20 cellular contexts compared by ENCODE assay signal in genomic region chr20:59322101-59322500, GRCh38. TPM values are rescaled to one million over a fixed set of nuclear protein-coding genes. Genes with fewer than 3 reads are reported as not detected.
"Had no signal": no experiment of that assay in that cellular context is flagged by ENCODE, and none has a peak within 500 bp of the region (broad histone marks: within the 10 kb centered on the region; RNA-seq: fewer than 3 reads in every experiment).

No MANE protein-coding gene starts in this region.

- H3K27me3 ChIP-seq: sigmoid colon, upper lobe of left lung had no signal

- ATAC-seq: activated CD4-positive, alpha-beta T cell treated with anti-CD3 and anti-CD28 coated beads for 36 hours; natural killer cell treated with Interleukin-12 subunit alpha and Interleukin-12 subunit beta and Interleukin-15 and Interleukin-18, amount 100 ng/mL, for 72 hours; stimulated activated memory B cell treated with anti-CD40 and anti-IgM and Interleukin-4, amounts not matched to agents 10 μg/mL and 1 μg/mL and 100 μg/mL, for 72 hours had no signal

- H3K9me3 ChIP-seq: sigmoid colon, thoracic aorta, upper lobe of left lung had no signal

- H3K4me2 ChIP-seq: smooth muscle cell had no signal

- DNase-seq: activated B cell treated with CpG ODN at 0.5 μM for 24 hours; activated CD4-positive, alpha-beta T cell treated with anti-CD3 and anti-CD28 coated beads for 36 hours; activated CD4-positive, alpha-beta T cell treated with anti-CD3 and anti-CD28 coated beads, Interleukin-2, amount 50 U/mL, for 48 hours; activated naive CD4-positive, alpha-beta T cell treated with Interleukin-2 at 50 U/mL for 16 hours; activated naive CD8-positive, alpha-beta T cell treated with anti-CD3 and anti-CD28 coated beads for 36 hours; activated T-cell treated with anti-CD3 and anti-CD28 coated beads, Interleukin-2, amount 50 U/mL, for 48 hours; cerebellar nuclear complex; cortex of kidney; effector CD4-positive, alpha-beta T cell; foreskin melanocyte; hypothalamus; sigmoid colon; stimulated activated CD4-positive, alpha-beta T cell treated with anti-CD3 and anti-CD28 coated beads, Interleukin-15, amount 100 ng/mL, for 24 hours; T1000; upper lobe of left lung had no signal

- H3K36me3 ChIP-seq: sigmoid colon, thoracic aorta, upper lobe of left lung had no signal

- H3K27ac ChIP-seq: sigmoid colon, thoracic aorta, upper lobe of left lung had no signal

- H3K4me3 ChIP-seq: sigmoid colon, smooth muscle cell, thoracic aorta, upper lobe of left lung had no signal

- H3K4me1 ChIP-seq: sigmoid colon, upper lobe of left lung had no signal

RNA-seq across cellular contexts. Expression of gene EDN3, which starts 21.7 kb away (rescaled TPM):
- total RNA-seq: activated B cell treated with CpG ODN at 0.5 μM for 24 hours; activated naive CD8-positive, alpha-beta T cell treated with anti-CD3 and anti-CD28 coated beads for 36 hours; natural killer cell treated with Interleukin-12 subunit alpha and Interleukin-12 subunit beta and Interleukin-15 and Interleukin-18, amount 100 ng/mL, for 72 hours; smooth muscle cell; T-helper 1 cell treated with Interleukin-12 subunit alpha and Interleukin-12 subunit beta and Interleukin-4 antibody, amounts not matched to agents 30 ng/mL and 1 ng/mL, for 36 hours; thoracic aorta had no signal
- polyA plus RNA-seq: smooth muscle cell had no signal
